In genomic region chr18:36529747-36530146, GRCh38 we compare ENCODE assay signal across 35 cellular contexts.
"Had no signal": no experiment of that assay in that cellular context is flagged by ENCODE, and none has a peak within 500 bp of the region (broad histone marks: within the 10 kb centered on the region; RNA-seq: fewer than 3 reads in every experiment).

No MANE protein-coding gene starts in this region.

- H3K36me3 ChIP-seq: MG63 had no signal

- H3K27me3 ChIP-seq: MG63 had no signal

- H3K4me3 ChIP-seq: MG63 had no signal

- DNase-seq: Karpas-422, Kasumi-1, MG63, MM.1S, MV-4-11, NCI-H1048, NCI-H1092, NCI-H1092 treated with DMSO at 0.1 percent for 48 hours, NCI-H1105, NCI-H1105 treated with DMSO at 0.1 percent for 48 hours, NCI-H1417, NCI-H1417 treated with DMSO at 0.1 percent for 48 hours, NCI-H1436, NCI-H1436 treated with DMSO at 0.1 percent for 48 hours, NCI-H146, NCI-H1694, NCI-H1694 treated with DMSO at 0.1 percent for 48 hours, NCI-H187, NCI-H187 treated with DMSO at 0.1 percent for 48 hours, NCI-H1930, NCI-H2029, NCI-H2029 treated with DMSO at 0.1 percent for 48 hours, NCI-H2081, NCI-H2081 treated with DMSO at 0.1 percent for 48 hours, NCI-H2107, NCI-H2171, NCI-H2171 treated with DMSO at 0.1 percent for 48 hours, NCI-H2227 treated with DMSO at 0.1 percent for 48 hours, NCI-H226, NCI-H345, NCI-H446, NCI-H446 treated with DMSO at 0.1 percent for 48 hours, NCI-H510A, NCI-H510A treated with DMSO at 0.1 percent for 48 hours, NCI-H524 had no signal

- H3K9me3 ChIP-seq: MG63 had no signal
